In the genomic region with DNA sequence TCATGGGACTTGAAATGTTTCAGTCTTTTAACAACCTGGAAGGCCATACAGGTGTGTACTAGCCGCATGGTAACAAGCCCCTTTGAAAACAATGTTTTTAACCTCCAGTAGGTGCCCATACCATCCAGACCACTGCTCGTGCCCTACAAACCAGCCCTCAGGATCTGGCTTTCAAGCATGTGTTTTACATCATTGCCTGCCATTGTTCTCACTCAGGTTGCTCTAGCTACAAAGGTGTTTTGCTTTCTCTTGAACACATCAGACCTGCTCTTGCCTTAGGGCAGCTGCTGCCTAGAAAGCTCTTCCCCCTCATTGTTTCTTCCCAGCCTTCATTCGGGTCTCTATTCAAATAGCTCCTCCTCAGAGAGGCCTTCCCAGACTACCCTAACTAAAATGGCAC, we compare ENCODE assay signal across 1 cellular context.
TF ChIP-seq lines count a peak whose summit lies in the region.

No MANE protein-coding gene starts in this region.

TF ChIP-seq in HepG2, 621 proteins besides CTCF, POLR2A, EP300 and RAD21 (continued from another document):
- TF ChIP-seq, protein P1, sequence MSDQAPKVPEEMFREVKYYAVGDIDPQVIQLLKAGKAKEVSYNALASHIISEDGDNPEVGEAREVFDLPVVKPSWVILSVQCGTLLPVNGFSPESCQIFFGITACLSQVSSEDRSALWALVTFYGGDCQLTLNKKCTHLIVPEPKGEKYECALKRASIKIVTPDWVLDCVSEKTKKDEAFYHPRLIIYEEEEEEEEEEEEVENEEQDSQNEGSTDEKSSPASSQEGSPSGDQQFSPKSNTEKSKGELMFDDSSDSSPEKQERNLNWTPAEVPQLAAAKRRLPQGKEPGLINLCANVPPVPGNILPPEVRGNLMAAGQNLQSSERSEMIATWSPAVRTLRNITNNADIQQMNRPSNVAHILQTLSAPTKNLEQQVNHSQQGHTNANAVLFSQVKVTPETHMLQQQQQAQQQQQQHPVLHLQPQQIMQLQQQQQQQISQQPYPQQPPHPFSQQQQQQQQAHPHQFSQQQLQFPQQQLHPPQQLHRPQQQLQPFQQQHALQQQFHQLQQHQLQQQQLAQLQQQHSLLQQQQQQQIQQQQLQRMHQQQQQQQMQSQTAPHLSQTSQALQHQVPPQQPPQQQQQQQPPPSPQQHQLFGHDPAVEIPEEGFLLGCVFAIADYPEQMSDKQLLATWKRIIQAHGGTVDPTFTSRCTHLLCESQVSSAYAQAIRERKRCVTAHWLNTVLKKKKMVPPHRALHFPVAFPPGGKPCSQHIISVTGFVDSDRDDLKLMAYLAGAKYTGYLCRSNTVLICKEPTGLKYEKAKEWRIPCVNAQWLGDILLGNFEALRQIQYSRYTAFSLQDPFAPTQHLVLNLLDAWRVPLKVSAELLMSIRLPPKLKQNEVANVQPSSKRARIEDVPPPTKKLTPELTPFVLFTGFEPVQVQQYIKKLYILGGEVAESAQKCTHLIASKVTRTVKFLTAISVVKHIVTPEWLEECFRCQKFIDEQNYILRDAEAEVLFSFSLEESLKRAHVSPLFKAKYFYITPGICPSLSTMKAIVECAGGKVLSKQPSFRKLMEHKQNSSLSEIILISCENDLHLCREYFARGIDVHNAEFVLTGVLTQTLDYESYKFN (CRISPR knock-in tag; conservative IDR thresholded peaks at IDR 0.05) = no peak
- TF ChIP-seq, protein P2, sequence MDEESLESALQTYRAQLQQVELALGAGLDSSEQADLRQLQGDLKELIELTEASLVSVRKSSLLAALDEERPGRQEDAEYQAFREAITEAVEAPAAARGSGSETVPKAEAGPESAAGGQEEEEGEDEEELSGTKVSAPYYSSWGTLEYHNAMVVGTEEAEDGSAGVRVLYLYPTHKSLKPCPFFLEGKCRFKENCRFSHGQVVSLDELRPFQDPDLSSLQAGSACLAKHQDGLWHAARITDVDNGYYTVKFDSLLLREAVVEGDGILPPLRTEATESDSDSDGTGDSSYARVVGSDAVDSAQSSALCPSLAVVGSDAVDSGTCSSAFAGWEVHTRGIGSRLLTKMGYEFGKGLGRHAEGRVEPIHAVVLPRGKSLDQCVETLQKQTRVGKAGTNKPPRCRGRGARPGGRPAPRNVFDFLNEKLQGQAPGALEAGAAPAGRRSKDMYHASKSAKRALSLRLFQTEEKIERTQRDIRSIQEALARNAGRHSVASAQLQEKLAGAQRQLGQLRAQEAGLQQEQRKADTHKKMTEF (CRISPR knock-in tag; IDR thresholded peaks at IDR 0.05) = no peak
- TF ChIP-seq SNAPC2 (CRISPR knock-in tag; IDR thresholded peaks at IDR 0.05) = no peak
- TF ChIP-seq RFXAP (CRISPR knock-in tag; IDR thresholded peaks at IDR 0.05; ENCODE audit: borderline replicate concordance) = no peak
- no peak for TF ChIP-seq ZNF225 (CRISPR knock-in tag; IDR thresholded peaks at IDR 0.05)
- no peak for TF ChIP-seq ZNF746 (CRISPR knock-in tag; IDR thresholded peaks at IDR 0.05)
